5 cellular contexts compared by ENCODE assay signal in the genomic region with DNA sequence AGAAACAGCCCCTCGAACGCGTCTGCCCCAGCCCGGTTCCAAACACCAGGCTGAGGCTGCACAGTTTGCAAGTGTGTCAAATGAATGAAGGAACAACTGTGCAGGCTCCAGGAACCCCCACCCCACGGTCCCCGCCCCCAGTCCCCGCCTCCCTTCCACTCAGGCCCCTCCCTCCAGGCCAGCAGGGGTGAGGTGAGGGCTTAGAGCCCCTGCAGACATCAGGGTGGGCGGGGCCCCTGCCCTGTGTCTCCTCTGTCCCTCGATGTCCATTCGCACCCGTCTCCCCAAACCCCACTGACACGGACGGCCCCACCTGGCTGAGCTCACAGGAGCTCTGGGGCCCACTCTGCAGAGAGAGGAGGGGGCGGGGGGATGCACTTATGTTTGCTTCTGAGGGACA.
"Had no signal": no experiment of that assay in that cellular context is flagged by ENCODE, and none has a peak within 500 bp of the region (broad histone marks: within the 10 kb centered on the region; RNA-seq: fewer than 3 reads in every experiment).

No MANE protein-coding gene starts in this region.

- ATAC-seq: GM23338, HCT116 had no signal

- H3K4me1 ChIP-seq: HAP-1 had no signal

- H3K4me3 ChIP-seq: GM23338, HAP-1 had no signal

- DNase-seq: KBM-7 had no signal

- H3K27ac ChIP-seq: KMS-11 had no signal

- H3K9me3 ChIP-seq: HAP-1 had no signal
